Comparison of ENCODE assay signal across 9 cellular contexts in genomic region chrX:136147966-136148365, GRCh38. TPM values are rescaled to one million over a fixed set of nuclear protein-coding genes. Genes with fewer than 3 reads are reported as not detected.
DNase-seq lines count a peak whose midpoint lies in the region; ATAC-seq, FAIRE-seq and TF ChIP-seq lines count a peak whose summit lies in the region.
"Had no signal": no experiment of that assay in that cellular context is flagged by ENCODE, and none has a peak within 500 bp of the region (broad histone marks: within the 10 kb centered on the region; RNA-seq: fewer than 3 reads in every experiment).

No MANE protein-coding gene starts in this region.

- ATAC-seq in GM19397 (IDR thresholded peaks at IDR 0.05; ENCODE audit: unreplicated experiment) (no peak), GM21717 (IDR thresholded peaks at IDR 0.05; ENCODE audit: unreplicated experiment) (no peak), HG03439 (IDR thresholded peaks at IDR 0.05; ENCODE audit: unreplicated experiment) (no peak)
- no peak for ATAC-seq in activated CD4-positive, CD25-positive, alpha-beta regulatory T cell treated with anti-CD3 and anti-CD28 coated beads, Interleukin-2, amount 50 U/mL, for 24 hours

- TF ChIP-seq CTCF in endothelial cell of umbilical vein (IDR thresholded peaks at IDR 0.05; ENCODE audit: extremely low read depth in 1 of 2, insufficient read depth in 1 of 2, low read depth in 1 of 2, low read length in 2 of 2) (no peak), neural cell (IDR thresholded peaks at IDR 0.05; ENCODE audit: poor library complexity, severe bottlenecking) (no peak)

- H2AFZ ChIP-seq in endothelial cell of umbilical vein (ENCODE audit: low read depth, low read length) = peak overlapping the region; percentile 11
- H2AFZ ChIP-seq in neural cell (ENCODE audit: low read depth, low read length) = peak overlapping the region; percentile 33

- DNase-seq in NCI-H69 (lab: John Stamatoyannopoulos, UW) (peak; percentile 45), endothelial cell of umbilical vein (ENCODE audit: low read depth, low spot score) (no peak)

- no peaks in the 10 kb centered on the region for H3F3A ChIP-seq in neural cell (ENCODE audit: insufficient read depth, low read length, poor library complexity, severe bottlenecking)

- dilution Hi-C loops in endothelial cell of umbilical vein (cut with MboI; ENCODE audit: extremely low pct_ligation_motif_present, low sequenced_read_pairs) = no loop called here

- CTCF ChIA-PET in endothelial cell of umbilical vein (lab: Charles Lee) = interaction anchor here (1.7 kb wide), 1 partner anchor 120 kb away, joined by 6 read pairs; no protein-coding TSS in a partner anchor

- no peaks in the 10 kb centered on the region for H3K36me3 ChIP-seq in BLaER1 treated with 17β-estradiol and CSF1 and Interleukin-3, amounts not matched to agents 10 nM and 100 nM
- no peaks in the 10 kb centered on the region for H3K36me3 ChIP-seq in endothelial cell of umbilical vein (ENCODE audit: control insufficient read depth in 2 of 2, extremely low read depth in 1 of 2, insufficient read depth in 2 of 2, low read length in 2 of 2)
- no peaks in the 10 kb centered on the region for H3K36me3 ChIP-seq in neural cell (ENCODE audit: insufficient read depth, low read length)
- H3K36me3 ChIP-seq: neutrophil had no signal

- intact Hi-C loops in endothelial cell of umbilical vein (cut with micrococcal nuclease) = loop anchor here (2.0 to 5.0 kb wide), 4 partner anchors 15 to 119 kb away; no protein-coding TSS in a partner anchor

- peaks cover 0 to 31% (median 16%) of the 10 kb centered on the region in 10 experiments; a peak in 18 of 20 replicates for H3K4me1 ChIP-seq in BLaER1 treated with 17β-estradiol and CSF1 and Interleukin-3, amounts not matched to agents 10 nM and 100 nM
- peaks cover 2% of the 10 kb centered on the region for H3K4me1 ChIP-seq in endothelial cell of umbilical vein (ENCODE audit: control insufficient read depth, extremely low read depth, insufficient read depth, low read length)

- no peak for TF ChIP-seq RAD21 in neural cell (conservative IDR thresholded peaks at IDR 0.05)

- peak; percentile 52 for FAIRE-seq in endothelial cell of umbilical vein (lab: Jason Lieb, UNC)

- H3K9me2 ChIP-seq in neural cell (ENCODE audit: insufficient read depth, low read length) = no peaks in the 10 kb centered on the region

- POLR2A ChIA-PET in endothelial cell of umbilical vein (lab: Charles Lee) = interaction anchor here (0.6 kb wide), 1 partner anchor 684 kb away, joined by 3 read pairs; no protein-coding TSS in a partner anchor

- H3K9me3 ChIP-seq in BLaER1 treated with 17β-estradiol and CSF1 and Interleukin-3, amounts not matched to agents 10 nM and 100 nM (replicated peaks in 1 of 11) = peaks cover 0 to 9% (median 0%) of the 10 kb centered on the region in 11 experiments; a peak in 3 of 22 replicates
- H3K9me3 ChIP-seq in endothelial cell of umbilical vein (replicated peaks; ENCODE audit: control insufficient read depth, insufficient read depth, low read length) (no peaks in the 10 kb centered on the region), neural cell (ENCODE audit: low read length) (no peaks in the 10 kb centered on the region)
- H3K9me3 ChIP-seq: neutrophil had no signal

- TF ChIP-seq EP300 in neural cell (conservative IDR thresholded peaks at IDR 0.05; ENCODE audit: poor library complexity, severe bottlenecking) = no peak

- H3K79me2 ChIP-seq in endothelial cell of umbilical vein (ENCODE audit: control insufficient read depth, insufficient read depth, low read length) = no peaks in the 10 kb centered on the region
- H3K79me2 ChIP-seq in neural cell (replicated peaks; ENCODE audit: insufficient read depth, low read length) = peaks cover 27% of the 10 kb centered on the region

- peak overlapping the region in 9 of 11 experiments; percentile 56 to 79 (median 73); a peak in 16 of 22 replicates for H3K27ac ChIP-seq in BLaER1 treated with 17β-estradiol and CSF1 and Interleukin-3, amounts not matched to agents 10 nM and 100 nM
- no peak overlapping the region for H3K27ac ChIP-seq in endothelial cell of umbilical vein (ENCODE audit: insufficient read depth, low read depth, low read length)
- peak overlapping the region; percentile 76 for H3K27ac ChIP-seq in neural cell (ENCODE audit: low read length)
- H3K27ac ChIP-seq: neutrophil had no signal

- H3K4me3 ChIP-seq in BLaER1 treated with 17β-estradiol and CSF1 and Interleukin-3, amounts not matched to agents 10 nM and 100 nM = peak overlapping the region; percentile 64 to 80 (median 71)
- peak overlapping the region; percentile 23 to 62 (median 56) for H3K4me3 ChIP-seq in endothelial cell of umbilical vein (replicated peaks in 1 of 3; ENCODE audit: insufficient read depth in 1 of 3, low read depth in 1 of 3, low read length in 3 of 3)
- peak overlapping the region; percentile 66 for H3K4me3 ChIP-seq in neural cell (ENCODE audit: low read length)

- H4K20me1 ChIP-seq in BLaER1 treated with 17β-estradiol and CSF1 and Interleukin-3, amounts not matched to agents 10 nM and 100 nM = peaks cover 0 to 16% (median 0%) of the 10 kb centered on the region in 11 experiments; a peak in 4 of 22 replicates
- H4K20me1 ChIP-seq in endothelial cell of umbilical vein (replicated peaks; ENCODE audit: control insufficient read depth, extremely low read depth, insufficient read depth, low read length) = no peaks in the 10 kb centered on the region
- no peaks in the 10 kb centered on the region for H4K20me1 ChIP-seq in neural cell (ENCODE audit: insufficient read depth)

- H3K9me1 ChIP-seq in endothelial cell of umbilical vein (replicated peaks; ENCODE audit: control insufficient read depth, extremely low read depth, insufficient read depth, low read length) = no peaks in the 10 kb centered on the region

- BruUV-seq in endothelial cell of umbilical vein (replicated peaks; lab: Mats Ljungman, UMichigan) = no TSS peak

- peak overlapping the region; percentile 64 to 84 (median 80); a peak in 20 of 22 replicates for H3K9ac ChIP-seq in BLaER1 treated with 17β-estradiol and CSF1 and Interleukin-3, amounts not matched to agents 10 nM and 100 nM
- H3K9ac ChIP-seq in endothelial cell of umbilical vein (replicated peaks; ENCODE audit: extremely low read depth, insufficient read depth, low read length) (peak overlapping the region; percentile 51), neural cell (ENCODE audit: low read length) (peak overlapping the region; percentile 81)

- peak overlapping the region; percentile 46 to 69 (median 62); a peak in 18 of 22 replicates for H3K4me2 ChIP-seq in BLaER1 treated with 17β-estradiol and CSF1 and Interleukin-3, amounts not matched to agents 10 nM and 100 nM
- H3K4me2 ChIP-seq in endothelial cell of umbilical vein (ENCODE audit: insufficient read depth, low read length) (no peak overlapping the region), neural cell (ENCODE audit: low read length) (no peak overlapping the region)

- H3K27me3 ChIP-seq in BLaER1 treated with 17β-estradiol and CSF1 and Interleukin-3, amounts not matched to agents 10 nM and 100 nM = peaks cover 59 to 80% (median 70%) of the 10 kb centered on the region in 11 experiments
- H3K27me3 ChIP-seq in endothelial cell of umbilical vein (ENCODE audit: control insufficient read depth in 2 of 2, insufficient read depth in 2 of 2, low read length in 2 of 2) (peaks cover 0 to 2% of the 10 kb centered on the region in 2 experiments), neural cell (ENCODE audit: insufficient read depth, low read depth, low read length) (no peaks in the 10 kb centered on the region)

- no peak for TF ChIP-seq POLR2A in endothelial cell of umbilical vein (IDR thresholded peaks at IDR 0.05; ENCODE audit: low read depth, low read length)

TF ChIP-seq in endothelial cell of umbilical vein, 7 proteins besides CTCF, POLR2A, EP300 and RAD21:
- TF ChIP-seq GATA2 (IDR thresholded peaks at IDR 0.05; ENCODE audit: insufficient read depth, insufficient read length, low read depth, low read length) (no peak), JUN (IDR thresholded peaks at IDR 0.05; ENCODE audit: borderline replicate concordance, insufficient read depth, insufficient read length, low read depth) (no peak)

TF ChIP-seq in neural cell, 6 proteins besides CTCF, POLR2A, EP300 and RAD21 (continues in another document):
- TF ChIP-seq, protein P1, sequence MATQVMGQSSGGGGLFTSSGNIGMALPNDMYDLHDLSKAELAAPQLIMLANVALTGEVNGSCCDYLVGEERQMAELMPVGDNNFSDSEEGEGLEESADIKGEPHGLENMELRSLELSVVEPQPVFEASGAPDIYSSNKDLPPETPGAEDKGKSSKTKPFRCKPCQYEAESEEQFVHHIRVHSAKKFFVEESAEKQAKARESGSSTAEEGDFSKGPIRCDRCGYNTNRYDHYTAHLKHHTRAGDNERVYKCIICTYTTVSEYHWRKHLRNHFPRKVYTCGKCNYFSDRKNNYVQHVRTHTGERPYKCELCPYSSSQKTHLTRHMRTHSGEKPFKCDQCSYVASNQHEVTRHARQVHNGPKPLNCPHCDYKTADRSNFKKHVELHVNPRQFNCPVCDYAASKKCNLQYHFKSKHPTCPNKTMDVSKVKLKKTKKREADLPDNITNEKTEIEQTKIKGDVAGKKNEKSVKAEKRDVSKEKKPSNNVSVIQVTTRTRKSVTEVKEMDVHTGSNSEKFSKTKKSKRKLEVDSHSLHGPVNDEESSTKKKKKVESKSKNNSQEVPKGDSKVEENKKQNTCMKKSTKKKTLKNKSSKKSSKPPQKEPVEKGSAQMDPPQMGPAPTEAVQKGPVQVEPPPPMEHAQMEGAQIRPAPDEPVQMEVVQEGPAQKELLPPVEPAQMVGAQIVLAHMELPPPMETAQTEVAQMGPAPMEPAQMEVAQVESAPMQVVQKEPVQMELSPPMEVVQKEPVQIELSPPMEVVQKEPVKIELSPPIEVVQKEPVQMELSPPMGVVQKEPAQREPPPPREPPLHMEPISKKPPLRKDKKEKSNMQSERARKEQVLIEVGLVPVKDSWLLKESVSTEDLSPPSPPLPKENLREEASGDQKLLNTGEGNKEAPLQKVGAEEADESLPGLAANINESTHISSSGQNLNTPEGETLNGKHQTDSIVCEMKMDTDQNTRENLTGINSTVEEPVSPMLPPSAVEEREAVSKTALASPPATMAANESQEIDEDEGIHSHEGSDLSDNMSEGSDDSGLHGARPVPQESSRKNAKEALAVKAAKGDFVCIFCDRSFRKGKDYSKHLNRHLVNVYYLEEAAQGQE (IDR thresholded peaks at IDR 0.05; ENCODE audit: borderline replicate concordance) = no peak
- TF ChIP-seq TAF1 (IDR thresholded peaks at IDR 0.05; ENCODE audit: low read depth) (no peak), POLR2AphosphoS5 (IDR thresholded peaks at IDR 0.05) (no peak)

RNA-seq across cellular contexts. Expression of gene FHL1, which starts 0.6 kb away (rescaled TPM):
- 59.4 and 73.2 TPM in 2 replicates for total RNA-seq in endothelial cell of umbilical vein
- 48.1 and 50.6 TPM in 2 replicates for polyA plus RNA-seq in endothelial cell of umbilical vein
- 58.2 and 63.5 TPM in 2 replicates for polyA plus RNA-seq in endothelial cell of umbilical vein (2011; cell fraction: cytosol; rRNA removed)
- 89.8 and 89.9 TPM in 2 replicates for polyA plus RNA-seq in endothelial cell of umbilical vein (2011; cell fraction: nucleus; rRNA removed)
- 57.6 and 72.4 TPM in 2 replicates for polyA plus RNA-seq in endothelial cell of umbilical vein (2012)
- 71.9 and 75.7 TPM in 2 replicates for polyA minus RNA-seq in endothelial cell of umbilical vein
- 46.4 TPM for polyA minus RNA-seq in endothelial cell of umbilical vein (2011; cell fraction: cytosol; rRNA and poly(A)+ RNA removed)
- polyA minus RNA-seq in endothelial cell of umbilical vein (2011; cell fraction: nucleus; rRNA and poly(A)+ RNA removed) = 27.7 and 37.5 TPM in 2 replicates
- polyA plus RNA-seq in neural cell = 235 and 268 TPM in 2 replicates
- 113 and 125 TPM in 2 replicates for polyA minus RNA-seq in neural cell

Comparison
In these comparisons a context has a peak if more than half of its experiments do, and no peak if none do; other contexts are left out.
1. H3K4me2 ChIP-seq: peak in BLaER1 treated with 17β-estradiol and CSF1 and Interleukin-3, amounts not matched to agents 10 nM and 100 nM (11 of 11); none in endothelial cell of umbilical vein (single experiment) and neural cell (single experiment).
2. Peak in every context shown above with its lines, with median percentiles within 50 percentile points of each other: H3K4me3 ChIP-seq and H3K9ac ChIP-seq.